ENCODE assay signal across 8 cellular contexts in the genomic region with DNA sequence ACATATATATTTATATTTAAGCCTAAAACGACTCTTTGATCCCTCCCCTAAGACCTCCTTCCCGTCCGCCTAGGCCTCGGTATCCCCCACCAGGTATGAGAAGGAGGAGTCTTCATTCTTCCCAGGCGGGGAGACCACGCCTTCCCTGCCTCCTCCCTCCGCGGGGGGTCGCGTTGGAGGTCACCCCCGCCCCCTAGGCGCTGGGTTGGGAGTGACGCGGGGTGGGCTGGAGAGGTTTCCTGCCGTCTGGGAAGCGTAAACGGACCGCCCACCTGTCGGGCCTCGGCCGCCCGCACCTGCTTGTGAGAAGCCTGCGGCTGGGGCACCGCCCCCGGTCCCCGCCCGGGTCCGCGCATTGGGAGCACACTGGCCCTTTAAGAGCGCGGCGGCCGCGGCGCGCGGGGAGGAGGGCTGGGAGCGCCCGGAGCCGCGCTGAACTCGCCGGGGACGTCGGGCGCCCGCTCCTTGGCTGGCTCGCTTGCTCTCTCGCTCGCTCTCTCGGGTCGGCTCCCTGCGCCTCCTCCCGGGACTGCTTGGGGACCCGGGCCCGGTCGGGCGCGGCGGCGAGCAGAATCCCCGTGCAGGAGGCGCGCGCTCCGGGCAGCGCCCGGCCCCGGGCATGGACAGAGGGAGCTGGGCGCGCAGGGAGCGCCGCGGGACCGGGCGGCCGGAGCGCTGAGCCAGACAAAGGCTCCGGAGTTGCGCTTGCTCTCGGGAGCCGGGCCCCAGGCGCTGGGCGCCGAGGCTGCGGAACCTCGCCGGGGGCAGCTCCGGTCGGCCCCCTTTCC. TPM values are rescaled to one million over a fixed set of nuclear protein-coding genes. Genes with fewer than 3 reads are reported as not detected.
DNase-seq lines count a peak whose midpoint lies in the region; ATAC-seq and TF ChIP-seq lines count a peak whose summit lies in the region.

A gene (plus strand): TSS at position 404 of the 788 bp plus-strand sequence. CDS start 597 bp downstream, outside the sequence.

- H3K79me2 ChIP-seq in hepatocyte: peaks cover 38% of the 10 kb centered on the region

- no peaks in the 10 kb centered on the region for H3K36me3 Mint-ChIP-seq in T-cell

- H2AFZ ChIP-seq in hepatocyte: peak within 1 kb of the TSS; percentile 45

- ATAC-seq in GM19463 (IDR thresholded peaks at IDR 0.05; ENCODE audit: unreplicated experiment): peak; percentile 79
- peak; percentile 70 to 76 (median 72) for ATAC-seq in T-cell (replicated peaks in 1 of 4)
- no peak for ATAC-seq in GM18519 (IDR thresholded peaks at IDR 0.05; ENCODE audit: low FRiP score, unreplicated experiment)

- POLR2A ChIA-PET in T-cell (lab: Charles Lee): interaction anchor here (0.5 to 1.0 kb wide), 4 partner anchors 102 to 383 kb away, joined by 3 to 8 read pairs (median 6); a partner anchor contains a TSS

- no peaks in the 10 kb centered on the region for H4K20me1 ChIP-seq in hepatocyte (ENCODE audit: insufficient read depth, poor library complexity, severe bottlenecking)

- H3K9me3 Mint-ChIP-seq in T-cell: no peaks in the 10 kb centered on the region

- H3K9me3 ChIP-seq in ascending aorta: no peaks in the 10 kb centered on the region
- no peaks in the 10 kb centered on the region for H3K9me3 ChIP-seq in hepatocyte (ENCODE audit: low read depth)

- peaks cover 7 to 18% of the 10 kb centered on the region in 2 donors for H3K4me1 ChIP-seq in ascending aorta
- H3K4me1 ChIP-seq in hepatocyte (ENCODE audit: insufficient read depth): peaks cover 22% of the 10 kb centered on the region

- peak; percentile 42 for DNase-seq in CD1c-positive myeloid dendritic cell (ENCODE audit: extremely low spot score)
- peak; percentile 80 for DNase-seq in LNCaP clone FGC (ENCODE audit: low read depth)
- DNase-seq in T-cell: peak in 33 of 34 experiments; percentile 1 to 59 (median 35)
- DNase-seq in ascending aorta (ENCODE audit: low spot score in 2 of 2): peak in 1 of 2 donors; percentile 78
- peak; percentile 95 for DNase-seq in hepatocyte (ENCODE audit: low spot score)
- peak; percentile 92 for DNase-seq in retina

- no peaks in the 10 kb centered on the region for H3K27me3 ChIP-seq in ascending aorta
- no peaks in the 10 kb centered on the region for H3K27me3 ChIP-seq in hepatocyte

- H3K27ac Mint-ChIP-seq in T-cell: peak within 1 kb of the TSS; percentile 76 to 89

- H3K9me2 ChIP-seq in hepatocyte (replicated peaks; ENCODE audit: insufficient read depth): no peaks in the 10 kb centered on the region

- no peak for TF ChIP-seq CTCF in LNCaP clone FGC (IDR thresholded peaks at IDR 0.05; ENCODE audit: control insufficient read depth, extremely low read depth, insufficient read depth)
- TF ChIP-seq CTCF in ascending aorta (IDR thresholded peaks at IDR 0.05): no peak
- no peak for TF ChIP-seq CTCF in hepatocyte (IDR thresholded peaks at IDR 0.05; ENCODE audit: poor library complexity)

- H3K4me3 ChIP-seq in LNCaP clone FGC (ENCODE audit: low read depth, low read length): peak within 1 kb of the TSS; percentile 85
- H3K4me3 ChIP-seq in ascending aorta: peak within 1 kb of the TSS; percentile 74 to 82
- H3K4me3 ChIP-seq in hepatocyte: peak within 1 kb of the TSS; percentile 76

- CTCF ChIA-PET in T-cell (lab: Charles Lee): interaction anchor here (0.5 to 1.1 kb wide), 3 partner anchors 13 to 208 kb away, joined by 3 read pairs; no protein-coding TSS in a partner anchor

- H3K36me3 ChIP-seq in ascending aorta: no peaks in the 10 kb centered on the region
- H3K36me3 ChIP-seq in hepatocyte (replicated peaks; ENCODE audit: insufficient read depth, low read depth): no peaks in the 10 kb centered on the region

- 1% methylated on average over 63 of the region's 90 CpGs for WGBS in hepatocyte (ENCODE audit: low lambda C conversion rate, missing lambda C conversion rate)

- peaks cover 4 to 13% of the 10 kb centered on the region in 2 donors for H3K27me3 Mint-ChIP-seq in T-cell

- H3K4me2 ChIP-seq in hepatocyte: peak within 1 kb of the TSS; percentile 98

- H3K4me1 Mint-ChIP-seq in T-cell: peaks cover 15 to 23% (median 18%) of the 10 kb centered on the region in 3 donors

- intact Hi-C loops in ascending aorta (cut with DNase I): loop anchor here (2.0 to 10.0 kb wide), 4 partner anchors 103 to 459 kb away; a partner anchor contains a TSS

- H3K4me3 Mint-ChIP-seq in T-cell: peak within 1 kb of the TSS; percentile 89 to 91 (median 90)

- H3K27ac ChIP-seq in ascending aorta: peak within 1 kb of the TSS; percentile 73 to 74
- H3K27ac ChIP-seq in hepatocyte: peak within 1 kb of the TSS; percentile 89

RNA-seq across cellular contexts. Expression of the gene that starts here (rescaled TPM):
- total RNA-seq in T-cell (1 to 10 TPM in 2 of 5 donors, under 1 TPM in 3; 0.30 to 1.3 (median 0.85) TPM), ascending aorta (14.9 TPM), hepatocyte (34.2 and 39.0 TPM in 2 replicates)
- polyA plus RNA-seq in hepatocyte: 56.1 and 63.4 TPM in 2 replicates
